In genomic region chr21:16309250-16309971, GRCh38 we compare ENCODE assay signal across 16 cellular contexts.
DNase-seq lines count a peak whose midpoint lies in the region; TF ChIP-seq lines count a peak whose summit lies in the region.
"Had no signal": no experiment of that assay in that cellular context is flagged by ENCODE, and none has a peak within 500 bp of the region (broad histone marks: within the 10 kb centered on the region; RNA-seq: fewer than 3 reads in every experiment).

No MANE protein-coding gene starts in this region.

- no peak overlapping the region for H3K4ac ChIP-seq in mesendoderm (ENCODE audit: low read depth, low read length)

- no peaks in the 10 kb centered on the region for H3K36me3 ChIP-seq in mesendoderm (ENCODE audit: control insufficient read depth, insufficient read depth, low read length)
- H3K36me3 ChIP-seq: heart left ventricle had no signal

- no peak overlapping the region for H2BK120ac ChIP-seq in mesendoderm (ENCODE audit: low read depth, low read length)

- CTCF ChIA-PET in HEK293T (lab: Yijun Ruan, JAX): no interaction called here

- H3K4me2 ChIP-seq in mesendoderm (ENCODE audit: low read length): no peak overlapping the region

- H3K4me3 ChIP-seq in mesendoderm (ENCODE audit: low read length): no peak overlapping the region

- H3K4me1 Mint-ChIP-seq in chondrocyte (ENCODE audit: low read depth) (peaks cover 47% of the 10 kb centered on the region), progenitor cell of endocrine pancreas (ENCODE audit: low read depth) (peaks cover 10% of the 10 kb centered on the region)
- H3K4me1 Mint-ChIP-seq: CD14-positive monocyte had no signal

- no peak overlapping the region for H3K18ac ChIP-seq in mesendoderm (ENCODE audit: low read length)

- H4K5ac ChIP-seq in mesendoderm (ENCODE audit: low read length): no peak overlapping the region

- no peak overlapping the region for H4K8ac ChIP-seq in mesendoderm (ENCODE audit: low read depth, low read length)

- TF ChIP-seq CTCF in chondrocyte (IDR thresholded peaks at IDR 0.05) (no peak), progenitor cell of endocrine pancreas (IDR thresholded peaks at IDR 0.05; ENCODE audit: unreplicated experiment) (no peak)

- H3K79me2 ChIP-seq in mesendoderm (ENCODE audit: control insufficient read depth, insufficient read depth, low read length): no peaks in the 10 kb centered on the region

- no peak overlapping the region for H2AK5ac ChIP-seq in mesendoderm (ENCODE audit: low read length)

- H3K4me3 Mint-ChIP-seq in chondrocyte (ENCODE audit: unreplicated experiment): no peak overlapping the region
- H3K4me3 Mint-ChIP-seq in progenitor cell of endocrine pancreas (ENCODE audit: low read depth): no peak overlapping the region
- H3K4me3 Mint-ChIP-seq: activated T-cell treated with anti-CD3 and anti-CD28 coated beads, Interleukin-2, amount 50 U/mL, for 4 hours; CD14-positive monocyte; T-cell had no signal

- no peaks in the 10 kb centered on the region for H3K79me1 ChIP-seq in mesendoderm (ENCODE audit: low read length)

- no peaks in the 10 kb centered on the region for H3K4me1 ChIP-seq in mesendoderm (ENCODE audit: control insufficient read depth, low read depth, low read length)

- no peak overlapping the region for H3K56ac ChIP-seq in mesendoderm (ENCODE audit: low read length)

- no peak overlapping the region for H3K9ac ChIP-seq in mesendoderm (ENCODE audit: low read length)

- no CpG with 5 or more reads among the region's 17 CpGs for WGBS in mesendoderm (ENCODE audit: extremely low coverage, insufficient coverage, low lambda C conversion rate)

- H3K36me3 Mint-ChIP-seq in chondrocyte (ENCODE audit: low read depth): peaks cover 3% of the 10 kb centered on the region
- H3K36me3 Mint-ChIP-seq in progenitor cell of endocrine pancreas (ENCODE audit: insufficient read depth): no peaks in the 10 kb centered on the region
- H3K36me3 Mint-ChIP-seq: CD14-positive monocyte, T-cell had no signal

- H3K27ac Mint-ChIP-seq in chondrocyte (ENCODE audit: unreplicated experiment): peak overlapping the region; percentile 58
- H3K27ac Mint-ChIP-seq in progenitor cell of endocrine pancreas: no peak overlapping the region
- H3K27ac Mint-ChIP-seq: CD14-positive monocyte, T-cell had no signal

- no peaks in the 10 kb centered on the region for H3K9me3 Mint-ChIP-seq in chondrocyte (ENCODE audit: low read depth)
- no peaks in the 10 kb centered on the region for H3K9me3 Mint-ChIP-seq in progenitor cell of endocrine pancreas (ENCODE audit: low read depth)
- H3K9me3 Mint-ChIP-seq: activated T-cell treated with anti-CD3 and anti-CD28 coated beads, Interleukin-2, amount 50 U/mL, for 4 hours; T-cell had no signal

- H2BK5ac ChIP-seq in mesendoderm (ENCODE audit: low read length): no peak overlapping the region

- POLR2A ChIA-PET in HEK293T (lab: Yijun Ruan, JAX): no interaction called here

- DNase-seq in NCI-H2227 (lab: John Stamatoyannopoulos, UW; ENCODE audit: unreplicated experiment) (peak; percentile 55), chondrocyte (ENCODE audit: low spot score) (no peak), mesendoderm (peak; percentile 38), substantia nigra (lab: John Stamatoyannopoulos, UW) (peak in 9 of 49 donors; percentile 22 to 57 (median 30)), DMS53 (lab: John Stamatoyannopoulos, UW) (no peak), HEK293T (ENCODE audit: extremely low spot score) (no peak), progenitor cell of endocrine pancreas (ENCODE audit: low spot score, unreplicated experiment) (no peak)
- DNase-seq in activated CD4-positive, CD25-positive, alpha-beta regulatory T cell (lab: John Stamatoyannopoulos, UW): no peak
- DNase-seq: activated CD4-positive, alpha-beta T cell treated with anti-CD3 and anti-CD28 coated beads for 4 hours; activated T-cell treated with anti-CD3 and anti-CD28 coated beads, Interleukin-2, amount 50 U/mL, for 4 hours; heart left ventricle; NCI-H1105; NCI-H510A; stimulated activated CD4-positive, alpha-beta T cell treated with anti-CD3 and anti-CD28 coated beads, Interleukin-2, amount 100 ng/mL, for 24 hours; T-cell had no signal

- H2BK15ac ChIP-seq in mesendoderm (replicated peaks; ENCODE audit: low read depth): no peak overlapping the region

- no peaks in the 10 kb centered on the region for H3K27me3 ChIP-seq in mesendoderm (ENCODE audit: insufficient read depth, low read length, poor library complexity)
- H3K27me3 ChIP-seq: heart left ventricle had no signal

- H3K23ac ChIP-seq in mesendoderm (ENCODE audit: low read length): no peak overlapping the region

- no peak overlapping the region for H3K27ac ChIP-seq in mesendoderm (ENCODE audit: low read depth, low read length)
- H3K27ac ChIP-seq in substantia nigra (ENCODE audit: low read depth, low read length, poor library complexity, severe bottlenecking): peak overlapping the region; percentile 69

- H3K27me3 Mint-ChIP-seq in chondrocyte (ENCODE audit: low read depth) (no peaks in the 10 kb centered on the region), progenitor cell of endocrine pancreas (no peaks in the 10 kb centered on the region)
- H3K27me3 Mint-ChIP-seq: T-cell had no signal

TF ChIP-seq in HEK293T, 16 proteins besides CTCF, POLR2A, EP300 and RAD21:
- no peak for TF ChIP-seq LEF1 (IDR thresholded peaks at IDR 0.05; ENCODE audit: borderline replicate concordance)
- TF ChIP-seq ARNT (IDR thresholded peaks at IDR 0.05): no peak
- no peak for TF ChIP-seq ZNF384 (IDR thresholded peaks at IDR 0.05)
- TF ChIP-seq FOXA1 (IDR thresholded peaks at IDR 0.05): no peak
- no peak for TF ChIP-seq ELF4 (IDR thresholded peaks at IDR 0.05)
- TF ChIP-seq TARDBP (IDR thresholded peaks at IDR 0.05): no peak
- TF ChIP-seq CTBP1 (IDR thresholded peaks at IDR 0.05; ENCODE audit: borderline replicate concordance): no peak
- TF ChIP-seq HDGF (IDR thresholded peaks at IDR 0.05; ENCODE audit: borderline replicate concordance): no peak
- TF ChIP-seq FOXM1 (IDR thresholded peaks at IDR 0.05; ENCODE audit: borderline replicate concordance): no peak
- no peak for TF ChIP-seq BHLHE40 (IDR thresholded peaks at IDR 0.05; ENCODE audit: borderline replicate concordance)
- TF ChIP-seq FOXK2 (IDR thresholded peaks at IDR 0.05): no peak
- no peak for TF ChIP-seq NFRKB (IDR thresholded peaks at IDR 0.05)
- no peak for TF ChIP-seq SP1 (IDR thresholded peaks at IDR 0.05)
- TF ChIP-seq L3MBTL2 (conservative IDR thresholded peaks at IDR 0.05): no peak

Comparison
In these comparisons a context has a peak if more than half of its experiments do, and no peak if none do; other contexts are left out.
1. DNase-seq: peak in NCI-H2227 (single experiment) and mesendoderm (single experiment); none in chondrocyte (single experiment), DMS53 (single experiment), activated CD4-positive, CD25-positive, alpha-beta regulatory T cell (0 of 4), HEK293T (single experiment) and progenitor cell of endocrine pancreas (single experiment).